In the genomic region with DNA sequence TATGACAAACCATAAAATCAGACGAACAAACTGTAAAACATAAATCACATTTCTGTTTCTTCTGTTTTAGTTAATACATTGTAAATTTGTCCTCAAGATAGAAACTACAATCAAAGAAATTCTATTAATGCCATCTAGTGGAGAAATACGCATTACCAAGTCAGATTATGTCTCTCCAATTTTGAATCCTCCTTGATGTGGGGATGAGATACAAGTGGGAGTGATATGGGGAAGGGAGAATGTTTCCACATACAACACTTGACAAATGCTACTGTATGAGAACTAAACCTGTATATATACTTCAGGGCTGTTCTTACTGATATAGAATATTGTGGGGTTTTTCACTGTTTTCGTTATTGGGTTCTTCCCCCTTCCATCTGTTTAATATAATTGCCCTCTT, we compare ENCODE assay signal across 1 cellular context.
TF ChIP-seq lines count a peak whose summit lies in the region.

No MANE protein-coding gene starts in this region.

TF ChIP-seq in WTC11, 78 proteins besides CTCF, POLR2A, EP300 and RAD21 (continued from another document):
- TF ChIP-seq, protein P1, sequence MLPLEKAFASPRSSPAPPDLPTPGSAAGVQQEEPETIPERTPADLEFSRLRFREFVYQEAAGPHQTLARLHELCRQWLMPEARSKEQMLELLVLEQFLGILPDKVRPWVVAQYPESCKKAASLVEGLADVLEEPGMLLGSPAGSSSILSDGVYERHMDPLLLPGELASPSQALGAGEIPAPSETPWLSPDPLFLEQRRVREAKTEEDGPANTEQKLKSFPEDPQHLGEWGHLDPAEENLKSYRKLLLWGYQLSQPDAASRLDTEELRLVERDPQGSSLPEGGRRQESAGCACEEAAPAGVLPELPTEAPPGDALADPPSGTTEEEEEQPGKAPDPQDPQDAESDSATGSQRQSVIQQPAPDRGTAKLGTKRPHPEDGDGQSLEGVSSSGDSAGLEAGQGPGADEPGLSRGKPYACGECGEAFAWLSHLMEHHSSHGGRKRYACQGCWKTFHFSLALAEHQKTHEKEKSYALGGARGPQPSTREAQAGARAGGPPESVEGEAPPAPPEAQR (CRISPR knock-in tag; IDR thresholded peaks at IDR 0.05): no peak
- TF ChIP-seq, protein P2, sequence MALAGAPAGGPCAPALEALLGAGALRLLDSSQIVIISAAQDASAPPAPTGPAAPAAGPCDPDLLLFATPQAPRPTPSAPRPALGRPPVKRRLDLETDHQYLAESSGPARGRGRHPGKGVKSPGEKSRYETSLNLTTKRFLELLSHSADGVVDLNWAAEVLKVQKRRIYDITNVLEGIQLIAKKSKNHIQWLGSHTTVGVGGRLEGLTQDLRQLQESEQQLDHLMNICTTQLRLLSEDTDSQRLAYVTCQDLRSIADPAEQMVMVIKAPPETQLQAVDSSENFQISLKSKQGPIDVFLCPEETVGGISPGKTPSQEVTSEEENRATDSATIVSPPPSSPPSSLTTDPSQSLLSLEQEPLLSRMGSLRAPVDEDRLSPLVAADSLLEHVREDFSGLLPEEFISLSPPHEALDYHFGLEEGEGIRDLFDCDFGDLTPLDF (CRISPR knock-in tag; IDR thresholded peaks at IDR 0.05): no peak
- TF ChIP-seq ZNF219 (CRISPR knock-in tag; IDR thresholded peaks at IDR 0.05; ENCODE audit: borderline replicate concordance): no peak
